ENCODE assay signal across 14 cellular contexts in genomic region chr18:79624356-79624961, GRCh38.
DNase-seq lines count a peak whose midpoint lies in the region; ATAC-seq and TF ChIP-seq lines count a peak whose summit lies in the region.
"Had no signal": no experiment of that assay in that cellular context is flagged by ENCODE, and none has a peak within 500 bp of the region (broad histone marks: within the 10 kb centered on the region; RNA-seq: fewer than 3 reads in every experiment).

No MANE protein-coding gene starts in this region.

- H3F3A ChIP-seq in SU-DHL-6 (ENCODE audit: insufficient read depth): peaks cover 6% of the 10 kb centered on the region; the same call in 1 of the 2 replicates

- ATAC-seq in GM19351 (IDR thresholded peaks at IDR 0.05; ENCODE audit: unreplicated experiment): peak; percentile 29
- peak; percentile 35 for ATAC-seq in HG03103 (IDR thresholded peaks at IDR 0.05; ENCODE audit: low read depth, unreplicated experiment)
- ATAC-seq: GM23338 had no signal

- H2AFZ ChIP-seq in SU-DHL-6 (ENCODE audit: low read depth, low read length, severe bottlenecking): no peak overlapping the region

- H3K9me2 ChIP-seq in SU-DHL-6 (replicated peaks; ENCODE audit: insufficient read depth, low read length): no peaks in the 10 kb centered on the region

- DNase-seq in retina (no peak), NCI-H1436 treated with DMSO at 0.1 percent for 48 hours (lab: John Stamatoyannopoulos, UW) (no peak), SHP77 treated with DMSO at 0.1 percent for 48 hours (lab: John Stamatoyannopoulos, UW) (no peak)
- no peak for DNase-seq in stimulated activated CD4-positive, alpha-beta T cell treated with anti-CD3 and anti-CD28 coated beads, Interleukin-2, amount 100 ng/mL, for 24 hours
- DNase-seq: activated CD4-positive, alpha-beta T cell treated with anti-CD3 and anti-CD28 coated beads for 1 hour; activated gamma-delta T cell treated with Interleukin-2 at 50 U/mL for 16 hours; testis had no signal

- H3K4me3 ChIP-seq in BLaER1 (peak overlapping the region; percentile 49; the same call in 1 of the 2 replicates), SU-DHL-6 (ENCODE audit: insufficient read depth, low read length, poor library complexity, severe bottlenecking) (peak overlapping the region; percentile 14)
- H3K4me3 ChIP-seq: coronary artery, GM23338, pancreas, testis had no signal

- 0 out of 2 replicates have a peak, but pooled peaks cover 8% of the 10 kb centered on the region for H3K9me3 ChIP-seq in BLaER1
- H3K9me3 ChIP-seq in SU-DHL-6 (ENCODE audit: insufficient read depth, low read length): no peaks in the 10 kb centered on the region
- H3K9me3 ChIP-seq: pancreas, testis had no signal

- H3K9ac ChIP-seq in BLaER1 (peak overlapping the region; percentile 27), SU-DHL-6 (ENCODE audit: low read length) (no peak overlapping the region)

- no peaks in the 10 kb centered on the region for H4K20me1 ChIP-seq in BLaER1
- H4K20me1 ChIP-seq in SU-DHL-6 (ENCODE audit: low read depth, low read length): no peaks in the 10 kb centered on the region

- H3K79me2 ChIP-seq in SU-DHL-6 (ENCODE audit: insufficient read depth, low read length): no peaks in the 10 kb centered on the region

- no peak for TF ChIP-seq CTCF in SU-DHL-6 (IDR thresholded peaks at IDR 0.05; ENCODE audit: insufficient read depth, low read length, poor library complexity, severe bottlenecking)

- H3K27ac ChIP-seq in BLaER1 (peak overlapping the region; percentile 38), SU-DHL-6 (ENCODE audit: low read depth, low read length) (0 out of 2 replicates have a peak overlapping the region, but pooled peaks have one; percentile 3)
- H3K27ac ChIP-seq: coronary artery, testis had no signal

- H3K4me2 ChIP-seq in BLaER1: peak overlapping the region; percentile 86
- H3K4me2 ChIP-seq in SU-DHL-6 (ENCODE audit: low read depth, low read length, poor library complexity, severe bottlenecking): peak overlapping the region; percentile 46
- H3K4me2 ChIP-seq: GM23338 had no signal

- peaks cover 56% of the 10 kb centered on the region for H3K4me1 ChIP-seq in BLaER1
- H3K4me1 ChIP-seq: pancreas, testis had no signal

- H3K27me3 ChIP-seq in BLaER1: peaks cover 10% of the 10 kb centered on the region; the same call in 1 of the 2 replicates
- H3K27me3 ChIP-seq in SU-DHL-6 (ENCODE audit: low read length): no peaks in the 10 kb centered on the region
- H3K27me3 ChIP-seq: testis had no signal

- H3K36me3 ChIP-seq in BLaER1: no peaks in the 10 kb centered on the region
- H3K36me3 ChIP-seq in SU-DHL-6 (ENCODE audit: low read length): no peaks in the 10 kb centered on the region
- H3K36me3 ChIP-seq: pancreas had no signal
